In genomic region chr9:70563437-70564204, GRCh38 we compare ENCODE assay signal across 8 cellular contexts.
DNase-seq lines count a peak whose midpoint lies in the region; ATAC-seq, FAIRE-seq and TF ChIP-seq lines count a peak whose summit lies in the region.

No MANE protein-coding gene starts in this region.

- no TSS peak for BruUV-seq in A673 (replicated peaks; lab: Mats Ljungman, UMichigan)

- H3K4me3 Mint-ChIP-seq in activated CD4-positive, alpha-beta T cell treated with anti-CD3 and anti-CD28 coated beads, Interleukin-2, amount 10 ng/mL, durations not matched to agents 7 days and 5 days, result peak overlapping the region; percentile 54

- H3K27ac Mint-ChIP-seq in activated CD4-positive, alpha-beta T cell treated with anti-CD3 and anti-CD28 coated beads, Interleukin-2, amount 10 ng/mL, durations not matched to agents 7 days and 5 days, result peak overlapping the region; percentile 100

- H3K27me3 Mint-ChIP-seq in activated CD4-positive, alpha-beta T cell treated with anti-CD3 and anti-CD28 coated beads, Interleukin-2, amount 10 ng/mL, durations not matched to agents 7 days and 5 days, result no peaks in the 10 kb centered on the region

- H3K27ac ChIP-seq in esophagus squamous epithelium (peak overlapping the region; percentile 48 to 78 (median 69)), small intestine (ENCODE audit: low read depth in 1 of 2, low read length in 1 of 2) (peak overlapping the region; percentile 44 to 86), A673 (ENCODE audit: low read depth, low read length, poor library complexity, severe bottlenecking) (no peak overlapping the region)

- H3K36me3 Mint-ChIP-seq in activated CD4-positive, alpha-beta T cell treated with anti-CD3 and anti-CD28 coated beads, Interleukin-2, amount 10 ng/mL, durations not matched to agents 7 days and 5 days (ENCODE audit: low read depth), result peaks cover 10% of the 10 kb centered on the region

- intact Hi-C loops in esophagus squamous epithelium (cut with DNase I) (no loop called here), A673 (cut with micrococcal nuclease; ENCODE audit: unreplicated experiment) (loop anchor here (5.0 kb wide), 1 partner anchor 806 kb away; no protein-coding TSS in a partner anchor)

- WGBS in esophagus squamous epithelium, 2 donors, result 41% methylated on average over 5 of the region's 5 CpGs
- WGBS in small intestine, 3 donors, result 46 to 81% (median 54%) methylated on average over 5 of the region's 5 CpGs

- peaks cover 7% of the 10 kb centered on the region for H3K9me3 Mint-ChIP-seq in activated CD4-positive, alpha-beta T cell treated with anti-CD3 and anti-CD28 coated beads, Interleukin-2, amount 10 ng/mL, durations not matched to agents 7 days and 5 days

- ATAC-seq in HG03432 (IDR thresholded peaks at IDR 0.05; ENCODE audit: unreplicated experiment), result peak; percentile 99

- DNase-seq in AG08396 (ENCODE audit: low spot score) (peak; percentile 42), GM19240 (ENCODE audit: insufficient read length, low spot score) (peak; percentile 52), esophagus squamous epithelium (lab: John Stamatoyannopoulos, UW) (no peak), small intestine (peak; percentile 57), A673 (ENCODE audit: low spot score) (no peak), MG63 (no peak)
- peak; percentile 76 for DNase-seq in activated CD4-positive, alpha-beta T cell treated with anti-CD3 and anti-CD28 coated beads, Interleukin-2, amount 10 ng/mL, durations not matched to agents 7 days and 5 days

- POLR2A ChIA-PET in activated CD4-positive, alpha-beta T cell treated with anti-CD3 and anti-CD28 coated beads, Interleukin-2, amount 10 ng/mL, durations not matched to agents 7 days and 5 days (lab: Charles Lee), result no interaction called here
- POLR2A ChIA-PET in A673 (lab: Charles Lee; ENCODE audit: low non-redundant PET), result no interaction called here

- H3K4me1 Mint-ChIP-seq in activated CD4-positive, alpha-beta T cell treated with anti-CD3 and anti-CD28 coated beads, Interleukin-2, amount 10 ng/mL, durations not matched to agents 7 days and 5 days, result peaks cover 63% of the 10 kb centered on the region

- no peak for FAIRE-seq in small intestine (lab: Jason Lieb, UNC)

- TF ChIP-seq POLR2A in esophagus squamous epithelium (IDR thresholded peaks at IDR 0.05), result peak in 1 of 4 donors; percentile 29

- H3K9me3 ChIP-seq in esophagus squamous epithelium (no peaks in the 10 kb centered on the region), small intestine (ENCODE audit: control insufficient read depth, low read depth) (no peaks in the 10 kb centered on the region), A673 (ENCODE audit: low read depth, low read length, poor library complexity, severe bottlenecking) (no peaks in the 10 kb centered on the region), MG63 (no peaks in the 10 kb centered on the region)

- H3K27me3 ChIP-seq in esophagus squamous epithelium (no peaks in the 10 kb centered on the region), small intestine (ENCODE audit: control insufficient read depth in 2 of 2, insufficient read depth in 2 of 2, low read length in 2 of 2) (no peaks in the 10 kb centered on the region), A673 (replicated peaks; ENCODE audit: insufficient read depth, low read depth, low read length, poor library complexity) (peaks cover 7% of the 10 kb centered on the region), MG63 (no peaks in the 10 kb centered on the region)

- H3K36me3 ChIP-seq in esophagus squamous epithelium (no peaks in the 10 kb centered on the region), small intestine (ENCODE audit: control insufficient read depth in 2 of 2, insufficient read depth in 2 of 2, low read length in 2 of 2) (no peaks in the 10 kb centered on the region), A673 (ENCODE audit: insufficient read depth, low read length, poor library complexity, severe bottlenecking) (no peaks in the 10 kb centered on the region), MG63 (no peaks in the 10 kb centered on the region)

- CTCF ChIA-PET in activated CD4-positive, alpha-beta T cell treated with anti-CD3 and anti-CD28 coated beads, Interleukin-2, amount 10 ng/mL, durations not matched to agents 7 days and 5 days (lab: Charles Lee), result interaction anchor here (0.9 to 2.1 kb wide), 8 partner anchors 12 to 149 kb away, joined by 3 to 7 read pairs (median 4); partner anchors contain the start of gene KLF9
- CTCF ChIA-PET in A673 (lab: Charles Lee), result no interaction called here

- H3K4me1 ChIP-seq in esophagus squamous epithelium, result peaks cover 0 to 25% (median 9%) of the 10 kb centered on the region in 3 donors
- peaks cover 4% of the 10 kb centered on the region in 2 donors for H3K4me1 ChIP-seq in small intestine (ENCODE audit: control insufficient read depth in 2 of 2, insufficient read depth in 1 of 2, low read depth in 1 of 2, low read length in 1 of 2)
- no peaks in the 10 kb centered on the region for H3K4me1 ChIP-seq in A673 (ENCODE audit: insufficient read depth, low read length, poor library complexity, severe bottlenecking)

- H3K4me3 ChIP-seq in esophagus squamous epithelium, result no peak overlapping the region
- H3K4me3 ChIP-seq in small intestine (ENCODE audit: low read depth in 1 of 2, low read length in 2 of 2), result no peak overlapping the region
- H3K4me3 ChIP-seq in A673 (ENCODE audit: low read depth, low read length, poor library complexity, severe bottlenecking), result no peak overlapping the region
- H3K4me3 ChIP-seq in MG63, result no peak overlapping the region

- TF ChIP-seq CTCF in esophagus squamous epithelium (IDR thresholded peaks at IDR 0.05), result no peak
- TF ChIP-seq CTCF in A673 (conservative IDR thresholded peaks at IDR 0.05; ENCODE audit: low read depth, low read length), result no peak

Comparison
In these comparisons a context has a peak if more than half of its experiments do, and no peak if none do; other contexts are left out.
1. DNase-seq: peak in AG08396 (single experiment), GM19240 (single experiment), activated CD4-positive, alpha-beta T cell treated with anti-CD3 and anti-CD28 coated beads, Interleukin-2, amount 10 ng/mL, durations not matched to agents 7 days and 5 days (single experiment) and small intestine (single experiment); none in esophagus squamous epithelium (single experiment), A673 (single experiment) and MG63 (single experiment).